1 cellular context compared by ENCODE assay signal in genomic region chr3:14231998-14232501, GRCh38.
TF ChIP-seq lines count a peak whose summit lies in the region.

No MANE protein-coding gene starts in this region.

TF ChIP-seq in K562, 482 proteins besides CTCF, POLR2A, EP300 and RAD21 (continued from another document and continues in another):
- TF ChIP-seq SMARCB1 (IDR thresholded peaks at IDR 0.05; ENCODE audit: insufficient read length, low read depth) (no peak), TCF7L2 (IDR thresholded peaks at IDR 0.05; ENCODE audit: low read depth, low read length) (no peak), RBM17 (IDR thresholded peaks at IDR 0.05; ENCODE audit: borderline replicate concordance, low read depth, low read length) (no peak), ZNF280B (CRISPR knock-in tag; IDR thresholded peaks at IDR 0.05) (no peak), GABPB1 (CRISPR knock-in tag; IDR thresholded peaks at IDR 0.05) (no peak), SMARCC2 (IDR thresholded peaks at IDR 0.05; ENCODE audit: low read depth) (no peak), LARP7 (IDR thresholded peaks at IDR 0.05) (no peak), COPS2 (conservative IDR thresholded peaks at IDR 0.05) (no peak), MBD2 (IDR thresholded peaks at IDR 0.05; ENCODE audit: borderline replicate concordance, low read depth) (no peak), PRPF4 (IDR thresholded peaks at IDR 0.05; ENCODE audit: insufficient read depth, low read depth, low read length, poor library complexity, severe bottlenecking) (no peak), ZNF584 (CRISPR knock-in tag; IDR thresholded peaks at IDR 0.05; ENCODE audit: low read depth) (0 out of 2 replicates have a peak, but pooled peaks have one; percentile 1), ZHX1 (conservative IDR thresholded peaks at IDR 0.05; ENCODE audit: low read length) (no peak), CHD1 (IDR thresholded peaks at IDR 0.05; ENCODE audit: low read length) (no peak), ZBTB17 (CRISPR knock-in tag; IDR thresholded peaks at IDR 0.05) (no peak), NFRKB (IDR thresholded peaks at IDR 0.05; ENCODE audit: low read depth) (peak; percentile 84), REST (CRISPR knock-in tag; IDR thresholded peaks at IDR 0.05; ENCODE audit: low read depth) (peak; percentile 42; the same call in 1 of the 2 replicates), FOXO4 (CRISPR knock-in tag; IDR thresholded peaks at IDR 0.05) (no peak), TRIM25 (IDR thresholded peaks at IDR 0.05; ENCODE audit: borderline replicate concordance) (0 out of 2 replicates have a peak, but pooled peaks have one; percentile 16), NR0B1 (IDR thresholded peaks at IDR 0.05; ENCODE audit: partially characterized antibody) (no peak), BRD9 (IDR thresholded peaks at IDR 0.05; ENCODE audit: low read depth, partially characterized antibody) (peak; percentile 81), ZNF655 (CRISPR knock-in tag; IDR thresholded peaks at IDR 0.05) (no peak), ZBTB34 (CRISPR knock-in tag; IDR thresholded peaks at IDR 0.05) (no peak), ASH1L (IDR thresholded peaks at IDR 0.05; ENCODE audit: borderline replicate concordance, low read depth, partially characterized antibody) (no peak), HOMEZ (CRISPR knock-in tag; IDR thresholded peaks at IDR 0.05) (0 out of 2 replicates have a peak, but pooled peaks have one; percentile 54), ZNF764 (CRISPR knock-in tag; IDR thresholded peaks at IDR 0.05; ENCODE audit: low read depth) (no peak), LCOR (CRISPR knock-in tag; IDR thresholded peaks at IDR 0.05) (no peak), ZNF561 (CRISPR knock-in tag; conservative IDR thresholded peaks at IDR 0.05) (no peak), TAL1 (IDR thresholded peaks at IDR 0.05) (no peak), IFI16 (CRISPR knock-in tag; IDR thresholded peaks at IDR 0.05) (no peak), PKNOX1 (IDR thresholded peaks at IDR 0.05) (no peak), PHTF2 (CRISPR knock-in tag; IDR thresholded peaks at IDR 0.05) (0 out of 2 replicates have a peak, but pooled peaks have one; percentile 2), ZFPM2 (CRISPR knock-in tag; IDR thresholded peaks at IDR 0.05) (peak; percentile 30; the same call in 1 of the 2 replicates), THRB (CRISPR knock-in tag; conservative IDR thresholded peaks at IDR 0.05) (0 out of 2 replicates have a peak, but pooled peaks have one; percentile 65), SIN3B (IDR thresholded peaks at IDR 0.05; ENCODE audit: low read depth) (no peak), ZBTB7A (IDR thresholded peaks at IDR 0.05; ENCODE audit: borderline replicate concordance, control insufficient read depth, low read depth, low read length) (no peak), TAF7 (tag; IDR thresholded peaks at IDR 0.05) (no peak)
